Comparison of ENCODE assay signal across 13 cellular contexts in genomic region chr1:75394386-75395139, GRCh38.
DNase-seq lines count a peak whose midpoint lies in the region; ATAC-seq and TF ChIP-seq lines count a peak whose summit lies in the region.
"Had no signal": no experiment of that assay in that cellular context is flagged by ENCODE, and none has a peak within 500 bp of the region (broad histone marks: within the 10 kb centered on the region; RNA-seq: fewer than 3 reads in every experiment).

No MANE protein-coding gene starts in this region.

- no peak overlapping the region for H3K4me3 Mint-ChIP-seq in type B pancreatic cell
- H3K4me3 Mint-ChIP-seq: activated T-helper 17 cell treated with anti-CD3 and anti-CD28 coated beads, Interleukin-2, amount 50 U/mL, for 72 hours; effector memory CD8-positive, alpha-beta T cell had no signal

- H3K27ac Mint-ChIP-seq in type B pancreatic cell, result no peak overlapping the region
- H3K27ac Mint-ChIP-seq: activated T-helper 17 cell treated with anti-CD3 and anti-CD28 coated beads, Interleukin-2, amount 50 U/mL, for 72 hours; effector memory CD8-positive, alpha-beta T cell had no signal

- no peaks in the 10 kb centered on the region for H3K27me3 Mint-ChIP-seq in type B pancreatic cell
- H3K27me3 Mint-ChIP-seq: activated T-helper 17 cell treated with anti-CD3 and anti-CD28 coated beads, Interleukin-2, amount 50 U/mL, for 72 hours; effector memory CD8-positive, alpha-beta T cell had no signal

- H3K4me1 Mint-ChIP-seq in type B pancreatic cell (ENCODE audit: unreplicated experiment), result no peaks in the 10 kb centered on the region
- H3K4me1 Mint-ChIP-seq: activated T-helper 17 cell treated with anti-CD3 and anti-CD28 coated beads, Interleukin-2, amount 50 U/mL, for 72 hours had no signal

- peak; percentile 68 for ATAC-seq in GM18868 (IDR thresholded peaks at IDR 0.05; ENCODE audit: unreplicated experiment)
- peak; percentile 67 for ATAC-seq in GM21717 (IDR thresholded peaks at IDR 0.05; ENCODE audit: unreplicated experiment)
- ATAC-seq in HG03103 (IDR thresholded peaks at IDR 0.05; ENCODE audit: low read depth, unreplicated experiment), result peak; percentile 81
- ATAC-seq in activated CD4-positive, CD25-positive, alpha-beta regulatory T cell treated with anti-CD3 and anti-CD28 coated beads, Interleukin-2, amount 50 U/mL, for 24 hours, result no peak
- ATAC-seq: activated T-helper 17 cell treated with anti-CD3 and anti-CD28 coated beads, Interleukin-2, amount 50 U/mL, for 72 hours; effector memory CD8-positive, alpha-beta T cell; gastroesophageal sphincter; psoas muscle had no signal

- no peaks in the 10 kb centered on the region for H3K36me3 Mint-ChIP-seq in type B pancreatic cell

- no peak for TF ChIP-seq CTCF in type B pancreatic cell (conservative IDR thresholded peaks at IDR 0.05)

- DNase-seq in RPMI8226, result peak; percentile 52
- DNase-seq in stimulated activated CD4-positive, alpha-beta T cell treated with anti-CD3 and anti-CD28 coated beads, Interleukin-1b, Interleukin-23, amount 100 ng/mL, for 48 hours, result no peak
- no peak for DNase-seq in dermis blood vessel endothelial cell
- DNase-seq in type B pancreatic cell (ENCODE audit: extremely low spot score, unreplicated experiment), result no peak
- DNase-seq: effector memory CD8-positive, alpha-beta T cell; NCI-H2029 treated with DMSO at 0.1 percent for 48 hours; psoas muscle had no signal

- H3K9me3 Mint-ChIP-seq in type B pancreatic cell, result no peaks in the 10 kb centered on the region

Comparison
In these comparisons a context has a peak if more than half of its experiments do, and no peak if none do; other contexts are left out.
1. ATAC-seq: peak in GM18868 (single experiment), GM21717 (single experiment) and HG03103 (single experiment); none in activated CD4-positive, CD25-positive, alpha-beta regulatory T cell treated with anti-CD3 and anti-CD28 coated beads, Interleukin-2, amount 50 U/mL, for 24 hours (0 of 2).